In the genomic region with DNA sequence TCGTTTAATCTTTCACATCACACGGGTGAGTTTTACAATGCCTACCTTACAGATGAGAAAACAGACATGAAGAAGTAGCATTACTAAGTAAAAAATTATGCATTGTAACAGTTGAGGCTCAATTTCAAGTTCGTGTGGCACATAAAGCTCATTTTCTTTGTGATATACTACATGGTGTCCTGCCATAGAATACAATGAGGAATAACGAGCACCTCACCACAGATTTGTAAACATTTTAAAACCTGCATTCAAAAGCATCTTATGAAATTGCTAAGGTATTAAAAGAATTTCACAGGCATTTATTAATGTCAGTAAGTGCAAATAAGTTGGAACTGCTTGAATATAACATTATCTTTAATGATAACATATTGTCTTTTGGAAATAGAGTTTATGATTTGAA, we compare ENCODE assay signal across 3 cellular contexts.
"Had no signal": no experiment of that assay in that cellular context is flagged by ENCODE, and none has a peak within 500 bp of the region (broad histone marks: within the 10 kb centered on the region; RNA-seq: fewer than 3 reads in every experiment).

No MANE protein-coding gene starts in this region.

- ATAC-seq: GM12878 had no signal

- DNase-seq: GDM1, GF-D8 had no signal

- H3K4me3 ChIP-seq: GM12878 had no signal
